8 cellular contexts compared by ENCODE assay signal in the genomic region with DNA sequence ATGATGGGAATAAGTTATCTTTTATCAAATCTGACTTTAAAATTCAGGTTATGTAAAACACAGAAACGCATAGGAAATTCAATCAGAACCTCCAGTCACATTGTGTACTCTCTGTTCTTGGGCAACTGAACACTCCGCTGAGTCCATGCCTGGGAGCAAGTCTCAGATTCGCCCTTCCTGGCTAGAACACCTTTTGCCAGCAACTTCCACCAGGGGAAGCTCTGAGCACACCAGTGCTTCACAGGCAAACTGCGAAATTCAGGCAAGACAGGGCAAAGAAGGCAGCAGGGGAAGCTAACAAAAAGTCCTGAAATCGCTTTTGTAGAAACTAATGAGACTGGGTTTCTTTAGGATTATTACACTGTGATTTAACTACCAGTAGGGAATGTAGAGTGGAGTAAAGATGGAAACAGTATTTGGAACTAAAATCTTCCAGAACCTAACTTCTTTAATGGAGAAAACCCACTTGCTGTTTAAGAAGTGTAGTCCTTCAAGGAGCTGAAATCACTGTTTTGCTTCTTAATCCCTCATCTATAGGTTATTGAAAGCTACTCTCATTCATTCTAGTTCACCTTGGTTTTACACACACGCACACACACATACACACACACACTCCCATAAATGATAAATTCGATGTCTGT.
DNase-seq lines count a peak whose midpoint lies in the region; ATAC-seq and TF ChIP-seq lines count a peak whose summit lies in the region.
"Had no signal": no experiment of that assay in that cellular context is flagged by ENCODE, and none has a peak within 500 bp of the region (broad histone marks: within the 10 kb centered on the region; RNA-seq: fewer than 3 reads in every experiment).

No MANE protein-coding gene starts in this region.

- peak; percentile 75 for ATAC-seq in HG02852 (IDR thresholded peaks at IDR 0.05; ENCODE audit: unreplicated experiment)

- H3K4me3 ChIP-seq in GM12864 (ENCODE audit: low read depth, low read length), result no peak overlapping the region
- H3K4me3 ChIP-seq: right lobe of liver had no signal

- H3K27ac Mint-ChIP-seq in endothelial cell (ENCODE audit: unreplicated experiment), result no peak overlapping the region

- TF ChIP-seq CTCF in GM12864 (IDR thresholded peaks at IDR 0.05; ENCODE audit: low read depth, low read length, missing control alignments) (peak; percentile 68), endothelial cell (IDR thresholded peaks at IDR 0.05; ENCODE audit: unreplicated experiment) (no peak)

- H3K36me3 Mint-ChIP-seq in endothelial cell (ENCODE audit: low read depth, unreplicated experiment), result no peaks in the 10 kb centered on the region

- H3K4me3 Mint-ChIP-seq in endothelial cell (ENCODE audit: unreplicated experiment), result no peak overlapping the region

- H3K27me3 Mint-ChIP-seq in endothelial cell (ENCODE audit: unreplicated experiment), result no peaks in the 10 kb centered on the region

- no peak for DNase-seq in GM12864 (ENCODE audit: low read depth)
- DNase-seq in NCI-H82 treated with DMSO at 0.1 percent for 48 hours (lab: John Stamatoyannopoulos, UW; ENCODE audit: unreplicated experiment), result peak; percentile 7
- DNase-seq in endothelial cell (ENCODE audit: low spot score), result peak; percentile 66
- DNase-seq in occipital lobe (lab: John Stamatoyannopoulos, UW), result peak; percentile 20
- no peak for DNase-seq in germinal center (ENCODE audit: low spot score)
- DNase-seq in stimulated activated CD8-positive, alpha-beta memory T cell treated with anti-CD3 and anti-CD28 coated beads, Interleukin-4, amount 100 ng/mL, for 48 hours, result no peak
- DNase-seq: right lobe of liver had no signal

- H3K9me3 Mint-ChIP-seq in endothelial cell (ENCODE audit: unreplicated experiment), result no peaks in the 10 kb centered on the region

- H3K4me1 Mint-ChIP-seq in endothelial cell (ENCODE audit: unreplicated experiment), result no peaks in the 10 kb centered on the region

Comparison
In these comparisons a context has a peak if more than half of its experiments do, and no peak if none do; other contexts are left out.
1. DNase-seq: peak in NCI-H82 treated with DMSO at 0.1 percent for 48 hours (single experiment), endothelial cell (single experiment) and occipital lobe (single experiment); none in GM12864 (single experiment), germinal center (single experiment) and stimulated activated CD8-positive, alpha-beta memory T cell treated with anti-CD3 and anti-CD28 coated beads, Interleukin-4, amount 100 ng/mL, for 48 hours (single experiment).